In genomic region chr4:151922811-151923210, GRCh38 we compare ENCODE assay signal across 24 cellular contexts.
DNase-seq lines count a peak whose midpoint lies in the region; ATAC-seq and TF ChIP-seq lines count a peak whose summit lies in the region.
"Had no signal": no experiment of that assay in that cellular context is flagged by ENCODE, and none has a peak within 500 bp of the region (broad histone marks: within the 10 kb centered on the region; RNA-seq: fewer than 3 reads in every experiment).

No MANE protein-coding gene starts in this region.

- H3K9me3 ChIP-seq in A673 (ENCODE audit: low read depth, low read length, poor library complexity, severe bottlenecking) = no peaks in the 10 kb centered on the region
- H3K9me3 ChIP-seq: left lung, neutrophil, prostate gland, thoracic aorta, uterus had no signal

- H3K27me3 ChIP-seq in A673 (replicated peaks; ENCODE audit: insufficient read depth, low read depth, low read length, poor library complexity) (no peaks in the 10 kb centered on the region), brain microvascular endothelial cell (replicated peaks) (no peaks in the 10 kb centered on the region)
- H3K27me3 ChIP-seq: left lung, neutrophil, uterus had no signal

- no peak overlapping the region for H3K4me3 Mint-ChIP-seq in activated naive CD8-positive, alpha-beta T cell treated with anti-CD3 and anti-CD28 coated beads, Interleukin-2, amount 50 U/mL, for 24 hours
- H3K4me3 Mint-ChIP-seq in stimulated activated naive B cell treated with anti-CD40 and anti-IgM and Interleukin-4, amounts not matched to agents 10 μg/mL and 1 μg/mL and 100 μg/mL, for 72 hours = no peak overlapping the region
- H3K4me3 Mint-ChIP-seq: CD8-positive, alpha-beta T cell; central memory CD8-positive, alpha-beta T cell; mesothelial cell of epicardium; naive B cell had no signal

- intact Hi-C loops in A673 (cut with micrococcal nuclease; ENCODE audit: unreplicated experiment) = no loop called here

- H3K27ac ChIP-seq in A673 (ENCODE audit: low read depth, low read length, poor library complexity, severe bottlenecking) (no peak overlapping the region), brain microvascular endothelial cell (no peak overlapping the region)
- H3K27ac ChIP-seq: KMS-11, left lung, neutrophil, prostate gland, SK-N-MC, thoracic aorta, uterus had no signal

- H3K4me3 ChIP-seq in A673 (ENCODE audit: low read depth, low read length, poor library complexity, severe bottlenecking) (no peak overlapping the region), AG09309 (ENCODE audit: control insufficient read depth, low read depth, low read length) (no peak overlapping the region), HFF-Myc (replicated peaks; ENCODE audit: low read depth, low read length) (no peak overlapping the region), brain microvascular endothelial cell (ENCODE audit: low read depth, low read length) (no peak overlapping the region)
- H3K4me3 ChIP-seq: left lung, prostate gland, SK-N-MC, thoracic aorta, uterus had no signal

- ATAC-seq in activated naive CD8-positive, alpha-beta T cell treated with anti-CD3 and anti-CD28 coated beads, Interleukin-2, amount 50 U/mL, for 24 hours = peak; percentile 35
- ATAC-seq in stimulated activated naive B cell treated with anti-CD40 and anti-IgM and Interleukin-4, amounts not matched to agents 10 μg/mL and 1 μg/mL and 100 μg/mL, for 72 hours (replicated peaks) = no peak
- ATAC-seq: CD8-positive, alpha-beta T cell; sciatic nerve had no signal

- DNase-seq in A673 (ENCODE audit: low spot score) (peak; percentile 20), AG09309 (ENCODE audit: low read depth) (no peak), HFF-Myc (ENCODE audit: extremely low read depth, low read depth) (peak; percentile 48), KBM-7 (no peak), brain microvascular endothelial cell (no peak)
- no peak for DNase-seq in activated naive CD8-positive, alpha-beta T cell treated with anti-CD3 and anti-CD28 coated beads, Interleukin-2, amount 50 U/mL, for 24 hours
- DNase-seq in stimulated activated naive B cell treated with anti-CD40 and anti-IgM and Interleukin-4, amounts not matched to agents 10 μg/mL and 1 μg/mL and 100 μg/mL, for 72 hours = no peak
- DNase-seq: CD8-positive, alpha-beta T cell; left lung; naive B cell; NCI-H1436 treated with DMSO at 0.1 percent for 48 hours; NCI-H446 treated with DMSO at 0.1 percent for 48 hours; stimulated activated CD4-positive, alpha-beta T cell treated with anti-CD3 and anti-CD28 coated beads, Interleukin-12 subunit alpha, Interleukin-12 subunit beta, amount 100 ng/mL, for 4 hours; stimulated activated CD4-positive, alpha-beta T cell treated with anti-CD3 and anti-CD28 coated beads, Interleukin-4, amount 100 ng/mL, for 4 hours; stimulated activated naive CD4-positive, alpha-beta T cell; uterus had no signal

- POLR2A ChIA-PET in A673 (lab: Charles Lee; ENCODE audit: low non-redundant PET) = no interaction called here

- no TSS peak for BruUV-seq in A673 (replicated peaks; lab: Mats Ljungman, UMichigan)

- no peak for TF ChIP-seq CTCF in A673 (conservative IDR thresholded peaks at IDR 0.05; ENCODE audit: low read depth, low read length)
- peak; percentile 17 for TF ChIP-seq CTCF in AG09309 (IDR thresholded peaks at IDR 0.05; ENCODE audit: control insufficient read depth, insufficient read depth, low read depth, low read length, missing control alignments)
- TF ChIP-seq CTCF in HFF-Myc (IDR thresholded peaks at IDR 0.05; ENCODE audit: low read depth, low read length, missing control alignments) = no peak
- TF ChIP-seq CTCF in brain microvascular endothelial cell (IDR thresholded peaks at IDR 0.05; ENCODE audit: low read depth, low read length, missing control alignments) = no peak

- H3K4me1 Mint-ChIP-seq in activated naive CD8-positive, alpha-beta T cell treated with anti-CD3 and anti-CD28 coated beads, Interleukin-2, amount 50 U/mL, for 24 hours = peaks cover 12% of the 10 kb centered on the region
- no peaks in the 10 kb centered on the region for H3K4me1 Mint-ChIP-seq in stimulated activated naive B cell treated with anti-CD40 and anti-IgM and Interleukin-4, amounts not matched to agents 10 μg/mL and 1 μg/mL and 100 μg/mL, for 72 hours
- H3K4me1 Mint-ChIP-seq: central memory CD8-positive, alpha-beta T cell; mesothelial cell of epicardium; naive B cell had no signal

- in situ Hi-C loops in KBM-7 (cut with MboI; ENCODE audit: low pct_unique_long_range_greater_than_20kb, low sequenced_read_pairs) = no loop called here
- in situ Hi-C loops in brain microvascular endothelial cell (cut with HindIII; ENCODE audit: low pct_ligation_motif_present, low sequenced_read_pairs) = no loop called here

- H3K9me3 Mint-ChIP-seq in activated naive CD8-positive, alpha-beta T cell treated with anti-CD3 and anti-CD28 coated beads, Interleukin-2, amount 50 U/mL, for 24 hours = no peaks in the 10 kb centered on the region
- peaks cover 0 to 2% of the 10 kb centered on the region in 2 donors for H3K9me3 Mint-ChIP-seq in stimulated activated naive B cell treated with anti-CD40 and anti-IgM and Interleukin-4, amounts not matched to agents 10 μg/mL and 1 μg/mL and 100 μg/mL, for 72 hours
- H3K9me3 Mint-ChIP-seq: CD8-positive, alpha-beta T cell had no signal

- no peaks in the 10 kb centered on the region for H3K36me3 Mint-ChIP-seq in activated naive CD8-positive, alpha-beta T cell treated with anti-CD3 and anti-CD28 coated beads, Interleukin-2, amount 50 U/mL, for 24 hours (ENCODE audit: low read depth)
- H3K36me3 Mint-ChIP-seq in stimulated activated naive B cell treated with anti-CD40 and anti-IgM and Interleukin-4, amounts not matched to agents 10 μg/mL and 1 μg/mL and 100 μg/mL, for 72 hours = no peaks in the 10 kb centered on the region
- H3K36me3 Mint-ChIP-seq: CD8-positive, alpha-beta T cell; mesothelial cell of epicardium; naive B cell had no signal

- H3K4me1 ChIP-seq in A673 (ENCODE audit: insufficient read depth, low read length, poor library complexity, severe bottlenecking) = no peaks in the 10 kb centered on the region
- H3K4me1 ChIP-seq: left lung, prostate gland, uterus had no signal

- no peaks in the 10 kb centered on the region for H3K27me3 Mint-ChIP-seq in activated naive CD8-positive, alpha-beta T cell treated with anti-CD3 and anti-CD28 coated beads, Interleukin-2, amount 50 U/mL, for 24 hours
- peaks cover 0 to 4% of the 10 kb centered on the region in 2 donors for H3K27me3 Mint-ChIP-seq in stimulated activated naive B cell treated with anti-CD40 and anti-IgM and Interleukin-4, amounts not matched to agents 10 μg/mL and 1 μg/mL and 100 μg/mL, for 72 hours

- CTCF ChIA-PET in A673 (lab: Charles Lee) = no interaction called here

- H3K36me3 ChIP-seq in A673 (ENCODE audit: insufficient read depth, low read length, poor library complexity, severe bottlenecking) (no peaks in the 10 kb centered on the region), brain microvascular endothelial cell (replicated peaks) (no peaks in the 10 kb centered on the region)
- H3K36me3 ChIP-seq: left lung, neutrophil, prostate gland, thoracic aorta, uterus had no signal

- no peak overlapping the region for H3K27ac Mint-ChIP-seq in activated naive CD8-positive, alpha-beta T cell treated with anti-CD3 and anti-CD28 coated beads, Interleukin-2, amount 50 U/mL, for 24 hours
- H3K27ac Mint-ChIP-seq in stimulated activated naive B cell treated with anti-CD40 and anti-IgM and Interleukin-4, amounts not matched to agents 10 μg/mL and 1 μg/mL and 100 μg/mL, for 72 hours = no peak overlapping the region
- H3K27ac Mint-ChIP-seq: CD8-positive, alpha-beta T cell; mesothelial cell of epicardium; naive B cell had no signal

Comparison
In these comparisons a context has a peak if more than half of its experiments do, and no peak if none do; other contexts are left out.
1. DNase-seq: peak in A673 (single experiment) and HFF-Myc (single experiment); none in AG09309 (single experiment), activated naive CD8-positive, alpha-beta T cell treated with anti-CD3 and anti-CD28 coated beads, Interleukin-2, amount 50 U/mL, for 24 hours (single experiment), stimulated activated naive B cell treated with anti-CD40 and anti-IgM and Interleukin-4, amounts not matched to agents 10 μg/mL and 1 μg/mL and 100 μg/mL, for 72 hours (single experiment), KBM-7 (single experiment) and brain microvascular endothelial cell (single experiment).